9 cellular contexts compared by ENCODE assay signal in genomic region chr15:77632760-77633133, GRCh38. TPM values are rescaled to one million over a fixed set of nuclear protein-coding genes. Genes with fewer than 3 reads are reported as not detected.
A peak's percentile ranks its signal among the peaks of the same experiment; 100 is the strongest.
DNase-seq lines count a peak whose midpoint lies in the region; ATAC-seq lines count a peak whose summit lies in the region.
"Had no signal": no experiment of that assay in that cellular context is flagged by ENCODE, and none has a peak within 500 bp of the region (broad histone marks: within the 10 kb centered on the region; RNA-seq: fewer than 3 reads in every experiment).

LINGO1 (minus strand) TSS chr15:77632912; CDS start chr15:77632315, 597 bp downstream.

- H3K27me3 ChIP-seq in adipocyte (replicated peaks; ENCODE audit: control insufficient read depth, insufficient read depth, low read length) = peaks cover 71% of the 10 kb centered on the region

- peak within 1 kb of the TSS; percentile 56 for H3K9ac ChIP-seq in adipocyte (ENCODE audit: low read length)

- peak within 1 kb of the TSS; percentile 75 for H3K4me3 ChIP-seq in adipocyte (ENCODE audit: low read length)

- intact Hi-C loops in sciatic nerve (cut with DNase I) = loop anchor here (10.0 kb wide), 1 partner anchor 192 kb away; no protein-coding TSS in a partner anchor

- peak in 2 of 3 experiments; percentile 74 to 77 for DNase-seq in NCI-H1417 (lab: John Stamatoyannopoulos, UW)
- DNase-seq in NCI-H1417 treated with DMSO at 0.1 percent for 48 hours (lab: John Stamatoyannopoulos, UW) = no peak
- peak; percentile 58 for DNase-seq in adipocyte (ENCODE audit: low read depth)
- peak; percentile 57 to 59 for DNase-seq in hippocampal formation (lab: John Stamatoyannopoulos, UW)
- no peak for DNase-seq in sciatic nerve (ENCODE audit: low spot score)
- no peak for DNase-seq in epidermal melanocyte (ENCODE audit: insufficient read length, low spot score)
- no peak for DNase-seq in activated effector memory CD4-positive, alpha-beta T cell treated with Interleukin-2 at 50 U/mL for 16 hours

- H3K9me3 ChIP-seq in adipocyte (ENCODE audit: control insufficient read depth, low read length) = peaks cover 5% of the 10 kb centered on the region

- H3K4me1 ChIP-seq in adipocyte (ENCODE audit: control insufficient read depth, insufficient read depth, low read length) = no peaks in the 10 kb centered on the region

- no peaks in the 10 kb centered on the region for H3K36me3 ChIP-seq in adipocyte (ENCODE audit: control insufficient read depth, insufficient read depth, low read length, severe bottlenecking)

- ATAC-seq in sciatic nerve (peak; percentile 11), GM21515 (IDR thresholded peaks at IDR 0.05; ENCODE audit: unreplicated experiment) (no peak)

RNA-seq across cellular contexts. Expression of gene LINGO1, which starts in this region (rescaled TPM):
- 5.3 TPM for total RNA-seq in sciatic nerve
- total RNA-seq: CD4-positive, CD25-positive, alpha-beta regulatory T cell had no signal

Comparison
In these comparisons a context has a peak if more than half of its experiments do, and no peak if none do; other contexts are left out.
1. DNase-seq: peak in NCI-H1417 (2 of 3), adipocyte (single experiment) and hippocampal formation (2 of 2); none in NCI-H1417 treated with DMSO at 0.1 percent for 48 hours (single experiment), sciatic nerve (single experiment), epidermal melanocyte (single experiment) and activated effector memory CD4-positive, alpha-beta T cell treated with Interleukin-2 at 50 U/mL for 16 hours (single experiment).